Comparison of ENCODE assay signal across 13 cellular contexts in genomic region chr2:47503481-47504070, GRCh38.
DNase-seq lines count a peak whose midpoint lies in the region; ATAC-seq lines count a peak whose summit lies in the region.
"Had no signal": no experiment of that assay in that cellular context is flagged by ENCODE, and none has a peak within 500 bp of the region (broad histone marks: within the 10 kb centered on the region; RNA-seq: fewer than 3 reads in every experiment).

No MANE protein-coding gene starts in this region.

- DNase-seq in RPMI8226, result peak; percentile 33
- no peak for DNase-seq in NCI-H774 (lab: John Stamatoyannopoulos, UW)
- no peak for DNase-seq in activated naive CD4-positive, alpha-beta T cell treated with anti-CD3 and anti-CD28 coated beads, Interleukin-2, amount 50 U/mL, for 72 hours (ENCODE audit: low spot score in 2 of 2)
- no peak for DNase-seq in NCI-H1694 treated with DMSO at 0.1 percent for 48 hours (lab: John Stamatoyannopoulos, UW)
- DNase-seq in sciatic nerve (ENCODE audit: low spot score), result no peak
- DNase-seq: effector CD4-positive, alpha-beta T cell; left cardiac atrium; NCI-H1930; T1000 had no signal

- peak; percentile 74 for ATAC-seq in GM18511 (IDR thresholded peaks at IDR 0.05; ENCODE audit: unreplicated experiment)
- peak; percentile 58 for ATAC-seq in GM21360 (IDR thresholded peaks at IDR 0.05; ENCODE audit: unreplicated experiment)
- ATAC-seq in HG02943 (IDR thresholded peaks at IDR 0.05; ENCODE audit: low read depth, unreplicated experiment), result peak; percentile 74
- ATAC-seq in activated naive CD4-positive, alpha-beta T cell treated with anti-CD3 and anti-CD28 coated beads, Interleukin-2, amount 50 U/mL, for 72 hours, result no peak
- no peak for ATAC-seq in sciatic nerve
- ATAC-seq: left cardiac atrium had no signal

- H3K27ac Mint-ChIP-seq in activated naive CD4-positive, alpha-beta T cell treated with anti-CD3 and anti-CD28 coated beads, Interleukin-2, amount 50 U/mL, for 72 hours, result no peak overlapping the region
- H3K27ac Mint-ChIP-seq: type B pancreatic cell had no signal

- peaks cover 18 to 51% of the 10 kb centered on the region in 2 donors for H3K36me3 Mint-ChIP-seq in activated naive CD4-positive, alpha-beta T cell treated with anti-CD3 and anti-CD28 coated beads, Interleukin-2, amount 50 U/mL, for 72 hours

- intact Hi-C loops in sciatic nerve (cut with DNase I), result no loop called here

- peaks cover 11 to 24% of the 10 kb centered on the region in 2 donors for H3K9me3 Mint-ChIP-seq in activated naive CD4-positive, alpha-beta T cell treated with anti-CD3 and anti-CD28 coated beads, Interleukin-2, amount 50 U/mL, for 72 hours

Comparison
In these comparisons a context has a peak if more than half of its experiments do, and no peak if none do; other contexts are left out.
1. ATAC-seq: peak in GM18511 (single experiment), GM21360 (single experiment) and HG02943 (single experiment); none in activated naive CD4-positive, alpha-beta T cell treated with anti-CD3 and anti-CD28 coated beads, Interleukin-2, amount 50 U/mL, for 72 hours (0 of 2) and sciatic nerve (single experiment).